Comparison of ENCODE assay signal across 8 cellular contexts in the genomic region with DNA sequence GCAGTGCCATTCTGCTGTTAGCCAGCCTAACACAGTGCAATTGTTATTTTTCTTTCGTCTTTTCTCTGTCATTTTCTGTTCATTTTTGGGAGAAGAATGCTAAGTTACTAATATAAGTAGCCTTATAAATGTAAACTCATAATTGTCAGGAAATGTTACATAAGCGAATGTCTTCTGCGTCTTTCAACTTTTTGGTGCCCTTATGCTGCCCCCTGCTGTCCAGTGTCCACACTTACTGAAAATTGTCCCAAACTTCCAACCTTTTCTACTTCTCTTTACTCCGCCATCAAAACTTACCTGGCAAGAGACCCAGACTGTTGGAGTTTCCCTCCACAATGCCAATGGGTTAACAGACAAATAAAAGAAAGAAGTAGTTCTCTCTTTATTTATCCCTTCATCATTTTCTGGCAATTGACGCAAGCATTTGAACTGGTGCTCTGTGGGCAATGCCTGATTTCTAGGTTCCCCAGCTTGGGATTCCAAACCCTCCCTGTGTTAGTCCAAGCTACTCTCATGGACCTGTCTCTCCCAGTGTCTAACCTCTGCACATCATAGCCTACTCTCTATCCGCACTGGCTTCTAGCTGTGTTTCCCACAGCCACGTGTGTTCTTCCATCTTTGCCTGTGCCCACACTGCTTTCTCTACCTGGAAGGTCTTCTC. TPM values are rescaled to one million over a fixed set of nuclear protein-coding genes. Genes with fewer than 3 reads are reported as not detected.
DNase-seq lines count a peak whose midpoint lies in the region; ATAC-seq and TF ChIP-seq lines count a peak whose summit lies in the region.

No MANE protein-coding gene starts in this region.

- no peak overlapping the region for H3K4me3 ChIP-seq in effector memory CD4-positive, alpha-beta T cell (ENCODE audit: insufficient read depth, low read depth, low read length, poor library complexity, severe bottlenecking)
- H3K4me3 ChIP-seq in mesodermal cell (ENCODE audit: extremely low read depth, insufficient read depth, low read length, poor library complexity, severe bottlenecking), result no peak overlapping the region

- DNase-seq in AG09319 (ENCODE audit: extremely low read depth, low read depth) (peak; percentile 44), NCI-H446 treated with DMSO at 0.1 percent for 48 hours (lab: John Stamatoyannopoulos, UW) (peak; percentile 25)
- peak; percentile 57 to 59 for DNase-seq in activated CD8-positive, alpha-beta memory T cell treated with anti-CD3 and anti-CD28 coated beads for 1 hour (ENCODE audit: extremely low read depth in 1 of 2, low read depth in 1 of 2)
- peak; percentile 50 to 72 (median 53) for DNase-seq in effector memory CD4-positive, alpha-beta T cell
- peak; percentile 40 to 65 for DNase-seq in stimulated activated CD8-positive, alpha-beta memory T cell treated with anti-CD3 and anti-CD28 coated beads, Interleukin-2, amount 100 ng/mL, for 1 hour (ENCODE audit: low read depth in 2 of 2)

- H3K27me3 ChIP-seq in effector memory CD4-positive, alpha-beta T cell (replicated peaks; ENCODE audit: control insufficient read depth, insufficient read depth, low read length, poor library complexity, severe bottlenecking), result no peaks in the 10 kb centered on the region

- WGBS in mesodermal cell (ENCODE audit: insufficient coverage in 2 of 2), 2 experiments, result 73 to 85% methylated on average over 3 to 4 of the region's 7 CpGs

- peaks cover 19% of the 10 kb centered on the region for H3K4me1 ChIP-seq in effector memory CD4-positive, alpha-beta T cell (ENCODE audit: control insufficient read depth, insufficient read depth, low read length, poor library complexity, severe bottlenecking)
- no peaks in the 10 kb centered on the region for H3K4me1 ChIP-seq in mesodermal cell (ENCODE audit: control insufficient read depth, insufficient read depth, low read length, poor library complexity, severe bottlenecking)

- H3K36me3 ChIP-seq in effector memory CD4-positive, alpha-beta T cell (ENCODE audit: control insufficient read depth, insufficient read depth, low read length), result peaks cover 8% of the 10 kb centered on the region
- peaks cover 13% of the 10 kb centered on the region for H3K36me3 ChIP-seq in mesodermal cell (ENCODE audit: control insufficient read depth, insufficient read depth, low read length)

- H3K9me3 ChIP-seq in effector memory CD4-positive, alpha-beta T cell (ENCODE audit: control insufficient read depth, low read length), result no peaks in the 10 kb centered on the region
- H3K9me3 ChIP-seq in mesodermal cell (ENCODE audit: control insufficient read depth, low read length), result no peaks in the 10 kb centered on the region

- peak; percentile 75 for TF ChIP-seq CTCF in AG09319 (IDR thresholded peaks at IDR 0.05; ENCODE audit: low read depth, low read length)

- peak overlapping the region; percentile 5 for H3K27ac ChIP-seq in effector memory CD4-positive, alpha-beta T cell (ENCODE audit: insufficient read depth, low read length, poor library complexity, severe bottlenecking)
- peak overlapping the region; percentile 20 for H3K27ac ChIP-seq in mesodermal cell (ENCODE audit: low read depth, low read length, severe bottlenecking)

- ATAC-seq in GM18867 (IDR thresholded peaks at IDR 0.05; ENCODE audit: unreplicated experiment) (peak; percentile 51), GM21360 (IDR thresholded peaks at IDR 0.05; ENCODE audit: unreplicated experiment) (no peak)

RNA-seq across cellular contexts. Expression of a gene that starts 21.0 kb away (rescaled TPM):
- polyA plus RNA-seq in mesodermal cell (2013, experiment 1 of 2), result 24.8 TPM
- polyA plus RNA-seq in mesodermal cell (2013, experiment 2 of 2), result 24.5 TPM
